ENCODE assay signal across 21 cellular contexts in the genomic region with DNA sequence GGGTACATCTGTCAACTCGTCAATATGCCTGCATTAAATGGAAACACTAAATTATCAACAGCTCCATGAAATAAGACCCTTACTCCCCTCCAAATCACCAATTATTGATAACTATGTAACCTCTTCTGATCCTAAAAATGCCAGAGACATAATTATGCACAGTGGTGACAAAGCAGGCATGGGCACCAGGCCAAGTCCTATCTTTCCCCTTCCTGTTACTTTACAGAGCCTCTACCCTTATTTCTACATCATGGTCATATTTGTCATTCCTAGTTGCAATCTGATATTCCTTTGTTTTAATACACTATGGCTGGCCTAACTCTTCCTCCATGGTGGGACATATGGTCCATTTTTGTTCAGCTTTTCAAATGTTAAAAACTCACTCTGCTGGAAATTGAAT. TPM values are rescaled to one million over a fixed set of nuclear protein-coding genes. Genes with fewer than 3 reads are reported as not detected.
DNase-seq lines count a peak whose midpoint lies in the region; ATAC-seq, FAIRE-seq and TF ChIP-seq lines count a peak whose summit lies in the region.
"Had no signal": no experiment of that assay in that cellular context is flagged by ENCODE, and none has a peak within 500 bp of the region (broad histone marks: within the 10 kb centered on the region; RNA-seq: fewer than 3 reads in every experiment).

No MANE protein-coding gene starts in this region.

- WGBS in right cardiac atrium, result 75% methylated on average over 1 of the region's 1 CpG
- WGBS in heart left ventricle, 4 donors, result 55 to 87% (median 59%) methylated on average over 1 of the region's 1 CpG

- H3K4me3 ChIP-seq in right cardiac atrium (ENCODE audit: low read length) (no peak overlapping the region), heart left ventricle (no peak overlapping the region), choroid plexus epithelial cell (ENCODE audit: low read depth, low read length) (no peak overlapping the region)
- H3K4me3 ChIP-seq: right lobe of liver had no signal

- H3K4me1 ChIP-seq in right cardiac atrium (ENCODE audit: control insufficient read depth, insufficient read depth, low read length), result no peaks in the 10 kb centered on the region
- H3K4me1 ChIP-seq in heart left ventricle, result peaks cover 0 to 31% (median 0%) of the 10 kb centered on the region in 12 donors
- H3K4me1 ChIP-seq: right lobe of liver had no signal

- TF ChIP-seq CTCF in heart left ventricle (IDR thresholded peaks at IDR 0.05) (no peak), choroid plexus epithelial cell (conservative IDR thresholded peaks at IDR 0.05; ENCODE audit: low read depth, low read length) (no peak)

- H3K27me3 ChIP-seq in right cardiac atrium (ENCODE audit: control insufficient read depth, insufficient read depth) (no peaks in the 10 kb centered on the region), heart left ventricle (no peaks in the 10 kb centered on the region)
- H3K27me3 ChIP-seq: right lobe of liver had no signal

- no peak overlapping the region for H3K27ac ChIP-seq in right cardiac atrium (ENCODE audit: low read length)
- peak overlapping the region in 1 of 12 donors; percentile 39 for H3K27ac ChIP-seq in heart left ventricle
- H3K27ac ChIP-seq: right lobe of liver, RWPE1 had no signal

- no peak for TF ChIP-seq POLR2A in heart left ventricle (IDR thresholded peaks at IDR 0.05)

- no peaks in the 10 kb centered on the region for H3K9me3 ChIP-seq in right cardiac atrium (ENCODE audit: control insufficient read depth, low read length)
- H3K9me3 ChIP-seq in heart left ventricle, result no peaks in the 10 kb centered on the region
- H3K9me3 ChIP-seq: right lobe of liver had no signal

- DNase-seq in right cardiac atrium (peak in 2 of 3 donors; percentile 28 to 50), heart left ventricle (no peak), MV-4-11 (lab: John Stamatoyannopoulos, UW) (peak; percentile 17), choroid plexus epithelial cell (ENCODE audit: low read depth) (peak; percentile 35), GM19239 (ENCODE audit: insufficient read length, low spot score) (no peak), GDM1 (lab: John Stamatoyannopoulos, UW) (no peak)
- DNase-seq in activated CD4-positive, alpha-beta T cell treated with anti-CD3 and anti-CD28 coated beads, Interleukin-2, amount 50 U/mL, for 48 hours, result no peak
- DNase-seq: activated CD8-positive, alpha-beta T cell treated with anti-CD3 and anti-CD28 coated beads for 36 hours; activated naive CD4-positive, alpha-beta T cell treated with anti-CD3 and anti-CD28 coated beads for 36 hours; activated T-cell treated with anti-CD3 and anti-CD28 coated beads, Interleukin-2, amount 50 U/mL, for 24 hours; COR-L47; cortex of kidney; Karpas-422; NCI-H1436 treated with DMSO at 0.1 percent for 48 hours; NK-92 treated with Interleukin-12 subunit alpha and Interleukin-12 subunit beta, amount 100 ng/mL, for 24 hours; right lobe of liver; stimulated activated naive CD8-positive, alpha-beta T cell treated with anti-CD3 and anti-CD28 coated beads, Interleukin-15, Interleukin-2, amounts not matched to agents 100 U/mL and 50 U/mL, for 24 hours had no signal

- FAIRE-seq in GM19239 (lab: Jason Lieb, UNC), result no peak
- FAIRE-seq: GM12892 had no signal

- ATAC-seq in right cardiac atrium (no peak), heart left ventricle (no peak), HG02678 (IDR thresholded peaks at IDR 0.05; ENCODE audit: unreplicated experiment) (no peak)
- ATAC-seq: activated CD8-positive, alpha-beta T cell treated with anti-CD3 and anti-CD28 coated beads for 36 hours; right lobe of liver; stimulated activated naive CD8-positive, alpha-beta T cell treated with anti-CD3 and anti-CD28 coated beads, Interleukin-15, Interleukin-2, amounts not matched to agents 100 U/mL and 50 U/mL, for 24 hours; WTC11 had no signal

- intact Hi-C loops in right cardiac atrium (cut with DNase I) (no loop called here), heart left ventricle (cut with DNase I) (no loop called here)

- no peaks in the 10 kb centered on the region for H3K36me3 ChIP-seq in heart left ventricle
- H3K36me3 ChIP-seq: right lobe of liver had no signal

RNA-seq across cellular contexts. Expression of a gene that starts 41.9 kb away (rescaled TPM):
- 10 to 100 TPM; 37.3 to 44.1 (median 38.5) TPM for total RNA-seq in right cardiac atrium
- polyA plus RNA-seq in right cardiac atrium, result 10.8 TPM
- total RNA-seq in heart left ventricle, result 10 to 100 TPM; 32.6 to 52.7 (median 42.6) TPM
- 10 to 100 TPM in 1 of 2 donors, 1 to 10 TPM in 1; 7.5 to 16.5 TPM for polyA plus RNA-seq in heart left ventricle

RNA-seq across cellular contexts. Expression of a gene that starts 51.8 kb away (rescaled TPM):
- 10 to 100 TPM; 10.4 to 16.2 (median 14.7) TPM for total RNA-seq in right cardiac atrium
- 9.0 TPM for polyA plus RNA-seq in right cardiac atrium
- total RNA-seq in heart left ventricle, result 10 to 100 TPM in 6 of 9 donors, 1 to 10 TPM in 3; 7.9 to 41.5 (median 13.8) TPM
- 10 to 100 TPM in 1 of 2 donors, 1 to 10 TPM in 1; 7.2 to 11.2 TPM for polyA plus RNA-seq in heart left ventricle

Comparison
In these comparisons a context has a peak if more than half of its experiments do, and no peak if none do; other contexts are left out.
1. DNase-seq: peak in right cardiac atrium (2 of 3), MV-4-11 (single experiment) and choroid plexus epithelial cell (single experiment); none in heart left ventricle (0 of 5), activated CD4-positive, alpha-beta T cell treated with anti-CD3 and anti-CD28 coated beads, Interleukin-2, amount 50 U/mL, for 48 hours (0 of 2), GM19239 (single experiment) and GDM1 (single experiment).